Comparison of ENCODE assay signal across 18 cellular contexts in genomic region chr16:80319181-80319580, GRCh38.
DNase-seq lines count a peak whose midpoint lies in the region; ATAC-seq, FAIRE-seq and TF ChIP-seq lines count a peak whose summit lies in the region.
"Had no signal": no experiment of that assay in that cellular context is flagged by ENCODE, and none has a peak within 500 bp of the region (broad histone marks: within the 10 kb centered on the region; RNA-seq: fewer than 3 reads in every experiment).

No MANE protein-coding gene starts in this region.

- in situ Hi-C loops in KBM-7 (cut with MboI; ENCODE audit: low pct_unique_long_range_greater_than_20kb, low sequenced_read_pairs): no loop called here

- no peak for ATAC-seq in GM19395 (IDR thresholded peaks at IDR 0.05; ENCODE audit: unreplicated experiment)
- ATAC-seq: effector memory CD8-positive, alpha-beta T cell; gastrocnemius medialis; K562 had no signal

- peak; percentile 17 for TF ChIP-seq CTCF in cardiac fibroblast (IDR thresholded peaks at IDR 0.05; ENCODE audit: low read depth, low read length)

- FAIRE-seq in urothelium cell line (lab: Jason Lieb, UNC): peak; percentile 81
- FAIRE-seq: GM12892, K562 had no signal

- no peak overlapping the region for H3K4me3 ChIP-seq in cardiac fibroblast (replicated peaks in 1 of 2; ENCODE audit: low read depth in 2 of 2, low read length in 2 of 2)
- H3K4me3 ChIP-seq: gastrocnemius medialis, K562, ovary, SK-N-MC, smooth muscle cell had no signal

- peak; percentile 7 for DNase-seq in activated CD4-positive, alpha-beta T cell treated with anti-CD3 and anti-CD28 coated beads for 48 hours
- no peak for DNase-seq in activated CD4-positive, alpha-beta T cell treated with anti-CD3 and anti-CD28 coated beads, Interleukin-2, amount 50 U/mL, for 1 hour
- DNase-seq in KBM-7 (peak; percentile 3), cardiac fibroblast (ENCODE audit: low read depth in 2 of 2) (no peak), urothelium cell line (ENCODE audit: low spot score) (no peak), cerebellar cortex (ENCODE audit: low spot score) (no peak)
- no peak for DNase-seq in activated CD8-positive, alpha-beta memory T cell treated with anti-CD3 and anti-CD28 coated beads, Interleukin-2, amount 50 U/mL, for 48 hours
- DNase-seq: activated naive CD4-positive, alpha-beta T cell treated with anti-CD3 and anti-CD28 coated beads, Interleukin-2, amount 50 U/mL, for 16 hours; effector memory CD8-positive, alpha-beta T cell; gastrocnemius medialis; islet precursor cell; NCI-H2029; ovary had no signal

Comparison
In these comparisons a context has a peak if more than half of its experiments do, and no peak if none do; other contexts are left out.
1. DNase-seq: peak in activated CD4-positive, alpha-beta T cell treated with anti-CD3 and anti-CD28 coated beads for 48 hours (single experiment) and KBM-7 (single experiment); none in activated CD4-positive, alpha-beta T cell treated with anti-CD3 and anti-CD28 coated beads, Interleukin-2, amount 50 U/mL, for 1 hour (single experiment), cardiac fibroblast (0 of 2), urothelium cell line (single experiment), cerebellar cortex (single experiment) and activated CD8-positive, alpha-beta memory T cell treated with anti-CD3 and anti-CD28 coated beads, Interleukin-2, amount 50 U/mL, for 48 hours (single experiment).